ENCODE assay signal across 12 cellular contexts in genomic region chr7:42262907-42263466, GRCh38. TPM values are rescaled to one million over a fixed set of nuclear protein-coding genes. Genes with fewer than 3 reads are reported as not detected.
A peak's percentile ranks its signal among the peaks of the same experiment; 100 is the strongest.
DNase-seq lines count a peak whose midpoint lies in the region; ATAC-seq and TF ChIP-seq lines count a peak whose summit lies in the region.
"Had no signal": no experiment of that assay in that cellular context is flagged by ENCODE, and none has a peak within 500 bp of the region (broad histone marks: within the 10 kb centered on the region; RNA-seq: fewer than 3 reads in every experiment).

No MANE protein-coding gene starts in this region.

- no peak for ATAC-seq in GM18868 (IDR thresholded peaks at IDR 0.05; ENCODE audit: unreplicated experiment)
- ATAC-seq: left lobe of liver had no signal

- peak; percentile 17 for DNase-seq in DMS153 (lab: John Stamatoyannopoulos, UW)
- no peak for DNase-seq in DMS153 treated with DMSO at 0.1 percent for 48 hours (lab: John Stamatoyannopoulos, UW; ENCODE audit: unreplicated experiment)
- DNase-seq in mammary epithelial cell: peak; percentile 74
- peak; percentile 71 for DNase-seq in islet precursor cell
- peak; percentile 36 for DNase-seq in transverse colon
- no peak for DNase-seq in activated T-helper 1 cell treated with anti-CD3 and anti-CD28 coated beads, Interleukin-12 subunit alpha, Interleukin-12 subunit beta, Interleukin-2, Interleukin-4 antibody, amounts not matched to agents 30 ng/mL and 10 ng/mL and 1 ng/mL, durations not matched to agents 14 hours and 24 hours and 36 hours (ENCODE audit: low spot score)
- DNase-seq in activated CD4-positive, alpha-beta T cell treated with anti-CD3 and anti-CD28 coated beads, Interleukin-2, amount 50 U/mL, for 1 hour: no peak
- DNase-seq: NCI-H187 had no signal

- no peak for TF ChIP-seq POLR2A in transverse colon (IDR thresholded peaks at IDR 0.05)

- no peak overlapping the region for H3K27ac Mint-ChIP-seq in activated T-helper 1 cell treated with anti-CD3 and anti-CD28 coated beads, Interleukin-12 subunit alpha, Interleukin-12 subunit beta, Interleukin-2, Interleukin-4 antibody, amounts not matched to agents 30 ng/mL and 10 ng/mL and 1 ng/mL, durations not matched to agents 14 hours and 24 hours and 36 hours
- H3K27ac Mint-ChIP-seq: dendritic cell treated with granulocyte-macrophage colony-stimulating factor and Interleukin-4, amounts not matched to agents 40 ng/mL and 50 ng/mL, for 4 days had no signal

- H3K36me3 Mint-ChIP-seq in activated T-helper 1 cell treated with anti-CD3 and anti-CD28 coated beads, Interleukin-12 subunit alpha, Interleukin-12 subunit beta, Interleukin-2, Interleukin-4 antibody, amounts not matched to agents 30 ng/mL and 10 ng/mL and 1 ng/mL, durations not matched to agents 14 hours and 24 hours and 36 hours (ENCODE audit: low read depth): no peaks in the 10 kb centered on the region

- peak overlapping the region; percentile 16 for H3K27ac ChIP-seq in mammary epithelial cell (ENCODE audit: insufficient read depth, low read depth, low read length)
- peak overlapping the region in 3 of 4 donors; percentile 28 to 46 (median 31) for H3K27ac ChIP-seq in transverse colon
- H3K27ac ChIP-seq: 22Rv1 had no signal

- intact Hi-C loops in mammary epithelial cell (cut with micrococcal nuclease) (no loop called here), transverse colon (cut with DNase I; ENCODE audit: low total_unique reads) (no loop called here)
- intact Hi-C loops in activated T-helper 1 cell treated with anti-CD3 and anti-CD28 coated beads, Interleukin-12 subunit alpha, Interleukin-12 subunit beta, Interleukin-2, Interleukin-4 antibody, amounts not matched to agents 30 ng/mL and 10 ng/mL and 1 ng/mL, durations not matched to agents 14 hours and 24 hours and 36 hours (cut with micrococcal nuclease): no loop called here

- H3K27me3 Mint-ChIP-seq in activated T-helper 1 cell treated with anti-CD3 and anti-CD28 coated beads, Interleukin-12 subunit alpha, Interleukin-12 subunit beta, Interleukin-2, Interleukin-4 antibody, amounts not matched to agents 30 ng/mL and 10 ng/mL and 1 ng/mL, durations not matched to agents 14 hours and 24 hours and 36 hours (ENCODE audit: insufficient read depth): peaks cover 2% of the 10 kb centered on the region
- H3K27me3 Mint-ChIP-seq: dendritic cell treated with granulocyte-macrophage colony-stimulating factor and Interleukin-4, amounts not matched to agents 40 ng/mL and 50 ng/mL, for 4 days had no signal

- TF ChIP-seq CTCF in mammary epithelial cell (conservative IDR thresholded peaks at IDR 0.05 in 1 of 2, IDR thresholded peaks at IDR 0.05 in 1 of 2; ENCODE audit: extremely low read depth in 1 of 2, insufficient read depth in 1 of 2, low read depth in 1 of 2, low read length in 2 of 2) (no peak), transverse colon (IDR thresholded peaks at IDR 0.05) (no peak)

- no TSS peak for BruUV-seq in mammary epithelial cell (replicated peaks; lab: Mats Ljungman, UMichigan)

- no peaks in the 10 kb centered on the region for H4K20me1 ChIP-seq in mammary epithelial cell (ENCODE audit: insufficient read depth, low read length)

- no peak overlapping the region for H3K4me3 Mint-ChIP-seq in activated T-helper 1 cell treated with anti-CD3 and anti-CD28 coated beads, Interleukin-12 subunit alpha, Interleukin-12 subunit beta, Interleukin-2, Interleukin-4 antibody, amounts not matched to agents 30 ng/mL and 10 ng/mL and 1 ng/mL, durations not matched to agents 14 hours and 24 hours and 36 hours
- H3K4me3 Mint-ChIP-seq: dendritic cell treated with granulocyte-macrophage colony-stimulating factor and Interleukin-4, amounts not matched to agents 40 ng/mL and 50 ng/mL, for 4 days had no signal

- H3K79me2 ChIP-seq in mammary epithelial cell (ENCODE audit: insufficient read depth, low read length): no peaks in the 10 kb centered on the region

- dilution Hi-C loops in mammary epithelial cell (cut with HindIII; ENCODE audit: low sequenced_read_pairs): no loop called here

- CTCF ChIA-PET in mammary epithelial cell (lab: Charles Lee; ENCODE audit: low non-redundant PET): interaction anchor here (1.0 kb wide), 1 partner anchor 10 kb away, joined by 7 read pairs; no protein-coding TSS in a partner anchor

- TF ChIP-seq EP300 in transverse colon (IDR thresholded peaks at IDR 0.05; ENCODE audit: low read depth): peak; percentile 77

- no peaks in the 10 kb centered on the region for H3K4me1 Mint-ChIP-seq in activated T-helper 1 cell treated with anti-CD3 and anti-CD28 coated beads, Interleukin-12 subunit alpha, Interleukin-12 subunit beta, Interleukin-2, Interleukin-4 antibody, amounts not matched to agents 30 ng/mL and 10 ng/mL and 1 ng/mL, durations not matched to agents 14 hours and 24 hours and 36 hours (ENCODE audit: low read depth)

- WGBS in mammary epithelial cell (ENCODE audit: low coverage, missing lambda C conversion rate): 0% methylated on average over 7 of the region's 7 CpGs
- 58% methylated on average over 7 of the region's 7 CpGs; no CpG with 5 or more reads in 1 of the 2 donors for WGBS in transverse colon (ENCODE audit: low coverage in 1 of 2), 2 donors

- H3K9me3 ChIP-seq in mammary epithelial cell (replicated peaks; ENCODE audit: insufficient read depth, low read length): no peaks in the 10 kb centered on the region
- no peaks in the 10 kb centered on the region for H3K9me3 ChIP-seq in transverse colon

- H3K4me1 ChIP-seq in mammary epithelial cell (ENCODE audit: insufficient read depth, low read length) (peaks cover 13% of the 10 kb centered on the region), transverse colon (no peaks in the 10 kb centered on the region)

- H3K4me2 ChIP-seq in mammary epithelial cell (ENCODE audit: insufficient read depth, low read depth, low read length): peak overlapping the region; percentile 17

- no peak overlapping the region for H3K9ac ChIP-seq in mammary epithelial cell (ENCODE audit: insufficient read depth, low read length)

- peak overlapping the region; percentile 75 for H2AFZ ChIP-seq in mammary epithelial cell (ENCODE audit: low read depth, low read length)

- no peaks in the 10 kb centered on the region for H3K36me3 ChIP-seq in mammary epithelial cell (ENCODE audit: insufficient read depth, low read length)
- no peaks in the 10 kb centered on the region for H3K36me3 ChIP-seq in transverse colon

- H3K4me3 ChIP-seq in mammary epithelial cell (replicated peaks in 1 of 3; ENCODE audit: insufficient read depth in 1 of 3, low read depth in 2 of 3, low read length in 3 of 3) (no peak overlapping the region), transverse colon (no peak overlapping the region)

- H3K27me3 ChIP-seq in mammary epithelial cell (ENCODE audit: insufficient read depth, low read length) (no peaks in the 10 kb centered on the region), transverse colon (no peaks in the 10 kb centered on the region)

- no peaks in the 10 kb centered on the region for H3K9me3 Mint-ChIP-seq in activated T-helper 1 cell treated with anti-CD3 and anti-CD28 coated beads, Interleukin-12 subunit alpha, Interleukin-12 subunit beta, Interleukin-2, Interleukin-4 antibody, amounts not matched to agents 30 ng/mL and 10 ng/mL and 1 ng/mL, durations not matched to agents 14 hours and 24 hours and 36 hours
- H3K9me3 Mint-ChIP-seq: dendritic cell treated with granulocyte-macrophage colony-stimulating factor and Interleukin-4, amounts not matched to agents 40 ng/mL and 50 ng/mL, for 4 days had no signal

- in situ Hi-C loops in mammary epithelial cell (cut with MboI; ENCODE audit: low sequenced_read_pairs in 2 of 2) (no loop called here), transverse colon (cut with MboI; ENCODE audit: low pct_ligation_motif_present in 1 of 4, low pct_unique_long_range_greater_than_20kb in 1 of 4, low sequenced_read_pairs in 3 of 4) (no loop called here)

RNA-seq across cellular contexts. Expression of gene GLI3, which starts 26.0 kb away (rescaled TPM):
- total RNA-seq in mammary epithelial cell (10 to 100 TPM in 1 of 2 donors, 1 to 10 TPM in 1; 6.3 to 26.2 TPM), transverse colon (10 to 100 TPM in 1 of 4 donors, 1 to 10 TPM in 3; 3.7 to 41.1 (median 5.3) TPM)
- polyA plus RNA-seq in mammary epithelial cell: 4.3 TPM
- polyA minus RNA-seq in mammary epithelial cell: 44.0 TPM
- not detected in 2 replicates for total RNA-seq in activated T-helper 1 cell treated with anti-CD3 and anti-CD28 coated beads, Interleukin-12 subunit alpha, Interleukin-12 subunit beta, Interleukin-2, Interleukin-4 antibody, amounts not matched to agents 30 ng/mL and 10 ng/mL and 1 ng/mL, durations not matched to agents 14 hours and 24 hours and 36 hours

Comparison
In these comparisons a context has a peak if more than half of its experiments do, and no peak if none do; other contexts are left out.
1. DNase-seq: peak in DMS153 (single experiment), mammary epithelial cell (single experiment), islet precursor cell (single experiment) and transverse colon (single experiment); none in DMS153 treated with DMSO at 0.1 percent for 48 hours (single experiment), activated T-helper 1 cell treated with anti-CD3 and anti-CD28 coated beads, Interleukin-12 subunit alpha, Interleukin-12 subunit beta, Interleukin-2, Interleukin-4 antibody, amounts not matched to agents 30 ng/mL and 10 ng/mL and 1 ng/mL, durations not matched to agents 14 hours and 24 hours and 36 hours (single experiment) and activated CD4-positive, alpha-beta T cell treated with anti-CD3 and anti-CD28 coated beads, Interleukin-2, amount 50 U/mL, for 1 hour (single experiment).